In genomic region chr10:43402880-43403452, GRCh38 we compare ENCODE assay signal across 1 cellular context.
TF ChIP-seq lines count a peak whose summit lies in the region.

No MANE protein-coding gene starts in this region.

TF ChIP-seq in endothelial cell of umbilical vein, 7 proteins besides CTCF, POLR2A, EP300 and RAD21:
- TF ChIP-seq MYC (IDR thresholded peaks at IDR 0.05; ENCODE audit: low read depth, low read length): no peak
- TF ChIP-seq FOS (IDR thresholded peaks at IDR 0.05; ENCODE audit: borderline replicate concordance, insufficient read depth, low read length): no peak
- TF ChIP-seq MAX (IDR thresholded peaks at IDR 0.05; ENCODE audit: insufficient read depth, insufficient read length): no peak
- no peak for TF ChIP-seq EZH2 (IDR thresholded peaks at IDR 0.05; ENCODE audit: borderline replicate concordance, low read depth, low read length, severe bottlenecking)
- no peak for TF ChIP-seq JUN (IDR thresholded peaks at IDR 0.05; ENCODE audit: borderline replicate concordance, insufficient read depth, insufficient read length, low read depth)
